8 cellular contexts compared by ENCODE assay signal in genomic region chr3:58299839-58300516, GRCh38. TPM values are rescaled to one million over a fixed set of nuclear protein-coding genes. Genes with fewer than 3 reads are reported as not detected.
DNase-seq lines count a peak whose midpoint lies in the region; ATAC-seq, FAIRE-seq and TF ChIP-seq lines count a peak whose summit lies in the region.

No MANE protein-coding gene starts in this region.

- H3K4me3 ChIP-seq in left ventricle myocardium inferior: no peak overlapping the region
- H3K4me3 ChIP-seq in WI38 (ENCODE audit: low read depth, low read length): no peak overlapping the region
- H3K4me3 ChIP-seq in kidney (ENCODE audit: low read length in 2 of 2): no peak overlapping the region

- no peaks in the 10 kb centered on the region for H3K27me3 ChIP-seq in left ventricle myocardium inferior (ENCODE audit: low read depth)

- DNase-seq in left ventricle myocardium inferior (no peak), left ventricle myocardium superior (no peak), kidney (no peak), urothelium cell line (ENCODE audit: low spot score) (peak; percentile 33), NCI-H2196 (lab: John Stamatoyannopoulos, UW; ENCODE audit: unreplicated experiment) (no peak)

- FAIRE-seq in kidney (lab: Jason Lieb, UNC) (peak; percentile 55), urothelium cell line (lab: Jason Lieb, UNC) (no peak)

- intact Hi-C loops in left ventricle myocardium inferior (cut with micrococcal nuclease) (loop anchor here (5.0 kb wide), 1 partner anchor 118 kb away; no protein-coding TSS in a partner anchor), left ventricle myocardium superior (cut with micrococcal nuclease) (loop anchor here (5.0 to 10.0 kb wide), 2 partner anchors 113 to 195 kb away; partner anchors contain the start of gene KCTD6), kidney (cut with DNase I) (loop anchor here (5.0 kb wide), 1 partner anchor 113 kb away; no protein-coding TSS in a partner anchor)

- H3K27ac ChIP-seq in left ventricle myocardium inferior (replicated peaks) (no peak overlapping the region), kidney (ENCODE audit: low read depth in 2 of 2, low read length in 2 of 2) (no peak overlapping the region)

- H3K4me1 ChIP-seq in left ventricle myocardium inferior (peaks cover 25% of the 10 kb centered on the region), kidney (ENCODE audit: control insufficient read depth in 1 of 2, insufficient read depth in 1 of 2, low read depth in 1 of 2, low read length in 2 of 2) (peaks cover 6 to 9% of the 10 kb centered on the region in 2 donors)

- peaks cover 6% of the 10 kb centered on the region for H3K9me3 ChIP-seq in left ventricle myocardium inferior (replicated peaks)
- H3K9me3 ChIP-seq in kidney (ENCODE audit: control insufficient read depth in 1 of 2, low read length in 2 of 2): no peaks in the 10 kb centered on the region

- ATAC-seq in left ventricle myocardium superior: no peak
- ATAC-seq in GM21381 (IDR thresholded peaks at IDR 0.05; ENCODE audit: unreplicated experiment): no peak
- ATAC-seq in HG03135 (IDR thresholded peaks at IDR 0.05; ENCODE audit: unreplicated experiment): no peak

- peak; percentile 72 for TF ChIP-seq CTCF in left ventricle myocardium inferior (IDR thresholded peaks at IDR 0.05; ENCODE audit: borderline replicate concordance)
- peak; percentile 24; the same call in 1 of the 2 replicates for TF ChIP-seq CTCF in WI38 (IDR thresholded peaks at IDR 0.05; ENCODE audit: low read depth, low read length)
- TF ChIP-seq CTCF in kidney (IDR thresholded peaks at IDR 0.05; ENCODE audit: borderline replicate concordance, extremely low read depth, insufficient read depth): no peak

- no peak overlapping the region for H3K9ac ChIP-seq in kidney (ENCODE audit: low read length in 2 of 2)

- H3K36me3 ChIP-seq in left ventricle myocardium inferior (no peaks in the 10 kb centered on the region), kidney (ENCODE audit: control insufficient read depth in 1 of 2, insufficient read depth in 2 of 2, low read length in 2 of 2) (no peaks in the 10 kb centered on the region)

RNA-seq across cellular contexts. Expression of gene RPP14, which starts 6.1 kb away (rescaled TPM):
- total RNA-seq in left ventricle myocardium inferior (22.7 TPM), left ventricle myocardium superior (25.0 TPM), kidney (14.9 TPM)
- polyA plus RNA-seq in kidney (ENCODE audit: insufficient read depth, low read depth, low replicate concordance): 12.0 TPM

RNA-seq across cellular contexts. Expression of gene HTD2, which starts 6.3 kb away (rescaled TPM):
- 13.0 TPM for total RNA-seq in left ventricle myocardium inferior
- total RNA-seq in left ventricle myocardium superior: 14.9 TPM
- total RNA-seq in kidney: 7.8 TPM
- polyA plus RNA-seq in kidney (ENCODE audit: insufficient read depth, low read depth, low replicate concordance): 6.4 TPM

RNA-seq across cellular contexts. Expression of gene PXK, which starts 32.7 kb away (rescaled TPM):
- total RNA-seq in left ventricle myocardium inferior (9.2 TPM), left ventricle myocardium superior (12.9 TPM), kidney (24.8 TPM)
- polyA plus RNA-seq in kidney (ENCODE audit: insufficient read depth, low read depth, low replicate concordance): 21.6 TPM
